In genomic region chr5:154857534-154858250, GRCh38 we compare ENCODE assay signal across 8 cellular contexts. TPM values are rescaled to one million over a fixed set of nuclear protein-coding genes. Genes with fewer than 3 reads are reported as not detected.
DNase-seq lines count a peak whose midpoint lies in the region; ATAC-seq and TF ChIP-seq lines count a peak whose summit lies in the region.

No MANE protein-coding gene starts in this region.

- TF ChIP-seq CTCF in liver (IDR thresholded peaks at IDR 0.05; ENCODE audit: low read depth, low read length, missing input control), result no peak

- H3K9ac ChIP-seq in BLaER1, result peak overlapping the region; percentile 92
- peak overlapping the region; percentile 79 to 82 for H3K9ac ChIP-seq in liver (ENCODE audit: low read depth in 1 of 2, low read length in 2 of 2)

- H3K9me3 ChIP-seq in BLaER1 (no peaks in the 10 kb centered on the region), liver (ENCODE audit: control insufficient read depth in 4 of 4, low read length in 3 of 4) (no peaks in the 10 kb centered on the region)

- H3K27me3 ChIP-seq in BLaER1 (no peaks in the 10 kb centered on the region), liver (ENCODE audit: control insufficient read depth in 4 of 4, insufficient read depth in 4 of 4, low read length in 3 of 4) (no peaks in the 10 kb centered on the region)

- peak overlapping the region; percentile 98 for H3K27ac Mint-ChIP-seq in dendritic cell treated with granulocyte-macrophage colony-stimulating factor and Interleukin-4, amounts not matched to agents 40 ng/mL and 50 ng/mL, for 4 days

- peaks cover 32% of the 10 kb centered on the region for H3K36me3 Mint-ChIP-seq in dendritic cell treated with granulocyte-macrophage colony-stimulating factor and Interleukin-4, amounts not matched to agents 40 ng/mL and 50 ng/mL, for 4 days (ENCODE audit: low read depth)

- no peaks in the 10 kb centered on the region for H3K9me3 Mint-ChIP-seq in dendritic cell treated with granulocyte-macrophage colony-stimulating factor and Interleukin-4, amounts not matched to agents 40 ng/mL and 50 ng/mL, for 4 days

- WGBS in liver, result under 1% methylated on average over 57 of the region's 57 CpGs

- DNase-seq in GM19240 (ENCODE audit: insufficient read length, low spot score) (peak; percentile 38), NCI-H526 (lab: John Stamatoyannopoulos, UW) (peak; percentile 96 to 98)
- peak; percentile 63 to 75 for DNase-seq in activated CD4-positive, alpha-beta T cell treated with anti-CD3 and anti-CD28 coated beads, Interleukin-2, amount 50 U/mL, for 24 hours (ENCODE audit: low read depth in 1 of 2, low spot score in 1 of 2)
- DNase-seq in stimulated activated CD4-positive, alpha-beta T cell treated with anti-CD3 and anti-CD28 coated beads, Interleukin-4, amount 100 ng/mL, for 1 hour, result peak; percentile 76

- ATAC-seq in HG03457 (IDR thresholded peaks at IDR 0.05; ENCODE audit: unreplicated experiment), result peak; percentile 53

- H3K36me3 ChIP-seq in BLaER1 (no peaks in the 10 kb centered on the region), liver (ENCODE audit: control insufficient read depth in 4 of 4, insufficient read depth in 3 of 4, low read depth in 1 of 4, low read length in 3 of 4) (no peaks in the 10 kb centered on the region)

- intact Hi-C loops in dendritic cell treated with granulocyte-macrophage colony-stimulating factor and Interleukin-4, amounts not matched to agents 40 ng/mL and 50 ng/mL, for 4 days (cut with micrococcal nuclease), result loop anchor here (1.0 to 5.0 kb wide), 4 partner anchors 35 to 175 kb away; partner anchors contain the start of genes GEMIN5 and LARP1

- peak overlapping the region; percentile 88 for H3K4me3 ChIP-seq in BLaER1
- H3K4me3 ChIP-seq in liver (ENCODE audit: low read depth in 1 of 3, low read length in 3 of 3), result peak overlapping the region; percentile 59 to 86 (median 75)

- H4K20me1 ChIP-seq in BLaER1, result peaks cover 30% of the 10 kb centered on the region

- peaks cover 42% of the 10 kb centered on the region for H3K4me1 Mint-ChIP-seq in dendritic cell treated with granulocyte-macrophage colony-stimulating factor and Interleukin-4, amounts not matched to agents 40 ng/mL and 50 ng/mL, for 4 days (ENCODE audit: low read depth)

- H3K4me1 ChIP-seq in BLaER1, result peaks cover 46% of the 10 kb centered on the region
- peaks cover 4 to 27% (median 23%) of the 10 kb centered on the region in 4 donors for H3K4me1 ChIP-seq in liver (ENCODE audit: control insufficient read depth in 4 of 4, insufficient read depth in 4 of 4, low read length in 3 of 4)

- H3K27me3 Mint-ChIP-seq in dendritic cell treated with granulocyte-macrophage colony-stimulating factor and Interleukin-4, amounts not matched to agents 40 ng/mL and 50 ng/mL, for 4 days, result no peaks in the 10 kb centered on the region

- H3K4me3 Mint-ChIP-seq in dendritic cell treated with granulocyte-macrophage colony-stimulating factor and Interleukin-4, amounts not matched to agents 40 ng/mL and 50 ng/mL, for 4 days, result peak overlapping the region; percentile 99

- H3K4me2 ChIP-seq in BLaER1, result peak overlapping the region; percentile 85

- H3K27ac ChIP-seq in BLaER1, result peak overlapping the region; percentile 97
- H3K27ac ChIP-seq in liver (ENCODE audit: low read depth in 1 of 2, low read length in 2 of 2), result peak overlapping the region; percentile 90 to 93

- TF ChIP-seq RAD21 in liver (IDR thresholded peaks at IDR 0.05), result peak in 1 of 2 donors; percentile 25

TF ChIP-seq in liver, 16 proteins besides CTCF, POLR2A, EP300 and RAD21:
- TF ChIP-seq HNF4A (conservative IDR thresholded peaks at IDR 0.05) (peak; percentile 13 to 43), FOXA1 (IDR thresholded peaks at IDR 0.05) (peak; percentile 7), ZBTB33 (IDR thresholded peaks at IDR 0.05) (peak; percentile 44), TAF1 (conservative IDR thresholded peaks at IDR 0.05) (no peak), EGR1 (IDR thresholded peaks at IDR 0.05; ENCODE audit: low read depth in 2 of 2) (no peak)
- TF ChIP-seq, protein P1, sequence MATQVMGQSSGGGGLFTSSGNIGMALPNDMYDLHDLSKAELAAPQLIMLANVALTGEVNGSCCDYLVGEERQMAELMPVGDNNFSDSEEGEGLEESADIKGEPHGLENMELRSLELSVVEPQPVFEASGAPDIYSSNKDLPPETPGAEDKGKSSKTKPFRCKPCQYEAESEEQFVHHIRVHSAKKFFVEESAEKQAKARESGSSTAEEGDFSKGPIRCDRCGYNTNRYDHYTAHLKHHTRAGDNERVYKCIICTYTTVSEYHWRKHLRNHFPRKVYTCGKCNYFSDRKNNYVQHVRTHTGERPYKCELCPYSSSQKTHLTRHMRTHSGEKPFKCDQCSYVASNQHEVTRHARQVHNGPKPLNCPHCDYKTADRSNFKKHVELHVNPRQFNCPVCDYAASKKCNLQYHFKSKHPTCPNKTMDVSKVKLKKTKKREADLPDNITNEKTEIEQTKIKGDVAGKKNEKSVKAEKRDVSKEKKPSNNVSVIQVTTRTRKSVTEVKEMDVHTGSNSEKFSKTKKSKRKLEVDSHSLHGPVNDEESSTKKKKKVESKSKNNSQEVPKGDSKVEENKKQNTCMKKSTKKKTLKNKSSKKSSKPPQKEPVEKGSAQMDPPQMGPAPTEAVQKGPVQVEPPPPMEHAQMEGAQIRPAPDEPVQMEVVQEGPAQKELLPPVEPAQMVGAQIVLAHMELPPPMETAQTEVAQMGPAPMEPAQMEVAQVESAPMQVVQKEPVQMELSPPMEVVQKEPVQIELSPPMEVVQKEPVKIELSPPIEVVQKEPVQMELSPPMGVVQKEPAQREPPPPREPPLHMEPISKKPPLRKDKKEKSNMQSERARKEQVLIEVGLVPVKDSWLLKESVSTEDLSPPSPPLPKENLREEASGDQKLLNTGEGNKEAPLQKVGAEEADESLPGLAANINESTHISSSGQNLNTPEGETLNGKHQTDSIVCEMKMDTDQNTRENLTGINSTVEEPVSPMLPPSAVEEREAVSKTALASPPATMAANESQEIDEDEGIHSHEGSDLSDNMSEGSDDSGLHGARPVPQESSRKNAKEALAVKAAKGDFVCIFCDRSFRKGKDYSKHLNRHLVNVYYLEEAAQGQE (IDR thresholded peaks at IDR 0.05), result peak; percentile 14

RNA-seq across cellular contexts. Expression of gene CNOT8, which starts 0.7 kb away (rescaled TPM):
- total RNA-seq in liver, result 10 to 100 TPM; 28.9 to 38.9 TPM
- polyA plus RNA-seq in liver, result 10 to 100 TPM; 12.6 to 12.7 TPM

RNA-seq across cellular contexts. Expression of gene FAXDC2, which starts 7.3 kb away (rescaled TPM):
- 100 to 1,000 TPM in 1 of 2 donors, 10 to 100 TPM in 1; 73.0 to 110 TPM for total RNA-seq in liver
- polyA plus RNA-seq in liver, result 10 to 100 TPM; 27.5 to 56.1 TPM

Comparison
In these comparisons a context has a peak if more than half of its experiments do, and no peak if none do; other contexts are left out.
1. Peak in every context shown above with its lines: DNase-seq, ATAC-seq, H3K4me3 ChIP-seq and H3K27ac ChIP-seq.
2. DNase-seq: peak in every context shown above with its lines; median percentile 97 in NCI-H526; 76 in stimulated activated CD4-positive, alpha-beta T cell treated with anti-CD3 and anti-CD28 coated beads, Interleukin-4, amount 100 ng/mL, for 1 hour; 69 in activated CD4-positive, alpha-beta T cell treated with anti-CD3 and anti-CD28 coated beads, Interleukin-2, amount 50 U/mL, for 24 hours; 38 in GM19240.